8 cellular contexts compared by ENCODE assay signal in the genomic region with DNA sequence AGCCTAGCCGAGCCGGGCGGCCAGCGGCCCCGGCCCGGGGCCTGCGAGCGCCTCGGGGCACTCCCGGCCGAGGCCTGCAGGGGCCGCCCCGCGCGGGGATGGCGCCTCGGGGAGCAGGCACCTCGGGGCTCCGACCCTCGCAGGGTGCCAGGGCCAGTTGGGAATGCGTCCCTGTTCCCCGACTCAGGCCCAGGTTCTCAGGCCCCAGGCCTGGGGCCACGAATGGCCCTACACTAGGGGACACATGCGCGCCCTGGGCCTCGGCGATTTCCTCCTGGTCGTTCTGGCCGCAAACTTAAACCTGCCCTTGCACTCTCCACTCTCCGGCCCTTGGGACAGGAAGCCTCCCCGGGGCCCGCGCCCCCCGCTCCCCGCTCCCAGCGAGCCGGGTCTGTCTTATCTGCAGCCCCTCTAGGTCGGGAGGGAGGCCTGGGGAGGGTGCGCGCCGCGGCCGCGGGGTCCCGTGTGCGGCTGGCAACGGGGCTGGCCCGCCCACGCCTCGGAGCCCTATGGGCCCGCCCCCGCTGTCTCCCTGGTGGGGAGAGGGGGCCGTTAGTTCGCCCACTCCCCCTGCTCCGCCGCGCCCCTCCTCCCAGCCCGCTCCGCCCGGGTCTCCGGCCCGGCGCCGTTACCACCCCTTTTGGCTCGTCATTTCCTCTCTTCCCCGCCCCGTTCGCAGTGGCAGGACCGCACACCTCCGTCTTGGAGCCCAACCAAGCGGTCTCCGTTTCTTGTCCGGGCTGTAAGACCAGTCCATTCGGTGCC.
DNase-seq lines count a peak whose midpoint lies in the region; ATAC-seq lines count a peak whose summit lies in the region.

No MANE protein-coding gene starts in this region.

- ATAC-seq in GM18867 (IDR thresholded peaks at IDR 0.05; ENCODE audit: unreplicated experiment) (peak; percentile 30), HG03135 (IDR thresholded peaks at IDR 0.05; ENCODE audit: unreplicated experiment) (peak; percentile 25)

- in situ Hi-C loops in ACHN (cut with HindIII; ENCODE audit: low pct_ligation_motif_present, low pct_unique_long_range_greater_than_20kb, low sequenced_read_pairs), result no loop called here

- DNase-seq in ACHN (peak; percentile 82), NCI-H345 treated with DMSO at 0.1 percent for 48 hours (lab: John Stamatoyannopoulos, UW; ENCODE audit: unreplicated experiment) (peak; percentile 32), cerebellar nuclear complex (lab: John Stamatoyannopoulos, UW) (peak; percentile 9 to 51), kidney tubule cell (ENCODE audit: low spot score) (peak; percentile 82)
- peak; percentile 74 for DNase-seq in activated CD4-positive, alpha-beta T cell treated with anti-CD3 and anti-CD28 coated beads for 1 hour
- peak; percentile 64 to 77 for DNase-seq in stimulated activated CD4-positive, alpha-beta T cell treated with anti-CD3 and anti-CD28 coated beads, Interleukin-15, amount 100 ng/mL, for 48 hours (ENCODE audit: low read depth in 2 of 2)

Comparison
In these comparisons a context has a peak if more than half of its experiments do, and no peak if none do; other contexts are left out.
1. Peak in every context shown above with its lines: DNase-seq and ATAC-seq.
2. DNase-seq: peak in every context shown above with its lines; median percentile 82 in ACHN; 82 in kidney tubule cell; 74 in activated CD4-positive, alpha-beta T cell treated with anti-CD3 and anti-CD28 coated beads for 1 hour; 70 in stimulated activated CD4-positive, alpha-beta T cell treated with anti-CD3 and anti-CD28 coated beads, Interleukin-15, amount 100 ng/mL, for 48 hours; 32 in NCI-H345 treated with DMSO at 0.1 percent for 48 hours; 30 in cerebellar nuclear complex.